ENCODE assay signal across 7 cellular contexts in the genomic region with DNA sequence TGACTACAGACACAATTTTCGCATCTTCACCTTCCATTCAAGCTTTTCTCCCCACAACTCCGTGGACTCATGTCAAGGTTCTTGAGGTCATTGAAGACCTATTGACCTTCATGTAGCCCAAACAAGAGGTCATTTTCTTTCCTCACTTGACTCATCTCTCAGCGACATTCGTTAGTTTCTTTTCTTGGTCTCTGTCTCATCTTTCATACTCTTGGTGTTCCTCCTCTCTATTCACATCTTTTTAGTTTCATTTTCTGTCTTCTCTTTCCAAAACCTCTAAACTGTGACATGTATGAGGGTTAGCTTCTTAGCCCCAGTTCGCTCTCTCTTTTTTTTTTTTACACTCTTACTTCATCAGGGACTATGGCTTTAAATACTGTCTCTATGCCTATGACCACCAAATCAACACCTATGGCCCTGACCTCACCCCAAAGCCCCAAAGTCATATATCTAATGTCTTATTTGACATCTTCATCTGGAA.
DNase-seq lines count a peak whose midpoint lies in the region; ATAC-seq and TF ChIP-seq lines count a peak whose summit lies in the region.

No MANE protein-coding gene starts in this region.

- intact Hi-C loops in psoas muscle (cut with DNase I), result no loop called here

- no peak overlapping the region for H3K4me3 ChIP-seq in psoas muscle

- H3K36me3 Mint-ChIP-seq in IgD-negative memory B cell, result peaks cover 3% of the 10 kb centered on the region
- peaks cover 8% of the 10 kb centered on the region for H3K36me3 Mint-ChIP-seq in natural killer cell treated with Interleukin-12 subunit alpha and Interleukin-12 subunit beta and Interleukin-15 and Interleukin-18, amount 100 ng/mL, for 72 hours

- DNase-seq in natural killer cell treated with Interleukin-12 subunit alpha and Interleukin-12 subunit beta and Interleukin-15 and Interleukin-18, amount 100 ng/mL, for 72 hours (ENCODE audit: low spot score), result no peak
- no peak for DNase-seq in psoas muscle
- DNase-seq in NCI-H146 treated with DMSO at 0.1 percent for 48 hours (lab: John Stamatoyannopoulos, UW; ENCODE audit: unreplicated experiment), result no peak
- no peak for DNase-seq in RWPE1 (ENCODE audit: low spot score)

- no peak for TF ChIP-seq CTCF in psoas muscle (IDR thresholded peaks at IDR 0.05)
- no peak for TF ChIP-seq CTCF in RWPE1 (conservative IDR thresholded peaks at IDR 0.05; ENCODE audit: low read depth)

- H3K4me1 ChIP-seq in psoas muscle, result no peaks in the 10 kb centered on the region

- 81 to 90% (median 82%) methylated on average over 5 of the region's 5 CpGs for WGBS in psoas muscle, 3 donors

- no peaks in the 10 kb centered on the region for H3K27me3 Mint-ChIP-seq in IgD-negative memory B cell
- no peaks in the 10 kb centered on the region for H3K27me3 Mint-ChIP-seq in natural killer cell treated with Interleukin-12 subunit alpha and Interleukin-12 subunit beta and Interleukin-15 and Interleukin-18, amount 100 ng/mL, for 72 hours

- H3K9me3 Mint-ChIP-seq in IgD-negative memory B cell, result peaks cover 3 to 20% (median 11%) of the 10 kb centered on the region in 3 donors
- peaks cover 9% of the 10 kb centered on the region for H3K9me3 Mint-ChIP-seq in natural killer cell treated with Interleukin-12 subunit alpha and Interleukin-12 subunit beta and Interleukin-15 and Interleukin-18, amount 100 ng/mL, for 72 hours

- CTCF ChIA-PET in RWPE1 (lab: Yijun Ruan, JAX), result interaction anchor here (0.7 kb wide), 1 partner anchor 10 kb away, joined by 3 read pairs; no protein-coding TSS in a partner anchor

- H3K27ac ChIP-seq in psoas muscle, result no peak overlapping the region
- no peak overlapping the region for H3K27ac ChIP-seq in RWPE1

- ATAC-seq in GM19023 (IDR thresholded peaks at IDR 0.05; ENCODE audit: unreplicated experiment) (peak; percentile 94), HG02588 (IDR thresholded peaks at IDR 0.05; ENCODE audit: unreplicated experiment) (peak; percentile 96), psoas muscle (no peak)
- peak; percentile 94 to 98 for ATAC-seq in natural killer cell treated with Interleukin-12 subunit alpha and Interleukin-12 subunit beta and Interleukin-15 and Interleukin-18, amount 100 ng/mL, for 72 hours

- H3K36me3 ChIP-seq in psoas muscle (ENCODE audit: insufficient read depth in 1 of 2, low read depth in 1 of 2), result no peaks in the 10 kb centered on the region

- H3K27me3 ChIP-seq in psoas muscle (ENCODE audit: insufficient read depth in 3 of 3, low read length in 2 of 3), result no peaks in the 10 kb centered on the region

- H3K9me3 ChIP-seq in psoas muscle, result peaks cover 6% of the 10 kb centered on the region

- peak overlapping the region; percentile 1 to 74 (median 71) for H3K27ac Mint-ChIP-seq in IgD-negative memory B cell
- H3K27ac Mint-ChIP-seq in natural killer cell treated with Interleukin-12 subunit alpha and Interleukin-12 subunit beta and Interleukin-15 and Interleukin-18, amount 100 ng/mL, for 72 hours, result peak overlapping the region; percentile 76 to 77

- peaks cover 8 to 14% (median 13%) of the 10 kb centered on the region in 3 donors for H3K4me1 Mint-ChIP-seq in IgD-negative memory B cell
- H3K4me1 Mint-ChIP-seq in natural killer cell treated with Interleukin-12 subunit alpha and Interleukin-12 subunit beta and Interleukin-15 and Interleukin-18, amount 100 ng/mL, for 72 hours (ENCODE audit: low read depth in 2 of 2), result peaks cover 9 to 19% of the 10 kb centered on the region in 2 donors

- peak overlapping the region; percentile 12 to 91 (median 82) for H3K4me3 Mint-ChIP-seq in IgD-negative memory B cell
- peak overlapping the region; percentile 74 for H3K4me3 Mint-ChIP-seq in natural killer cell treated with Interleukin-12 subunit alpha and Interleukin-12 subunit beta and Interleukin-15 and Interleukin-18, amount 100 ng/mL, for 72 hours

- POLR2A ChIA-PET in RWPE1 (lab: Yijun Ruan, JAX; ENCODE audit: low non-redundant PET), result no interaction called here

Comparison
In these comparisons a context has a peak if more than half of its experiments do, and no peak if none do; other contexts are left out.
1. ATAC-seq: peak in GM19023 (single experiment), HG02588 (single experiment) and natural killer cell treated with Interleukin-12 subunit alpha and Interleukin-12 subunit beta and Interleukin-15 and Interleukin-18, amount 100 ng/mL, for 72 hours (2 of 2); none in psoas muscle (0 of 4).